In the genomic region with DNA sequence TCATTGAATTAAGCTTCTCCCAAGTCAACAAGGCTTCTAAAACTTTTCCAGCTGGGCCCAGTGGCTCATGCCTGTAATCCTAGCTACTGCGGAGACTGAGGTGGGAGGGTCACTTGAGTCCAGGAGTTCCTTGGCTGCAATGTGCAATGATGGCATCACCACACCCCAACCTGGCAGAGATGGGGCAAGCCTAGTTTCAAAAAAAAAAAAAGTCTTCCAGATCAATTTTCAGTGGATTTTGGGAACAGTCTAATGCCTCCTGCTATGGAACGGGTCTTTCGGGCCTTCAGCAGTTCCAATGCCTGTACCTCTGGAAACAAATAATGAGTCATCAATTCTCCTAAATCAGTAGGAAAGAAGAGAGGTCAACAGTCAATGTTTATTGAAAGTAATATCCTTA, we compare ENCODE assay signal across 18 cellular contexts. TPM values are rescaled to one million over a fixed set of nuclear protein-coding genes. Genes with fewer than 3 reads are reported as not detected.
DNase-seq lines count a peak whose midpoint lies in the region; ATAC-seq, FAIRE-seq and TF ChIP-seq lines count a peak whose summit lies in the region.
"Had no signal": no experiment of that assay in that cellular context is flagged by ENCODE, and none has a peak within 500 bp of the region (broad histone marks: within the 10 kb centered on the region; RNA-seq: fewer than 3 reads in every experiment).

No MANE protein-coding gene starts in this region.

- TF ChIP-seq POLR2A in K562 (conservative IDR thresholded peaks at IDR 0.05): no peak
- no peak for TF ChIP-seq POLR2A in right lobe of liver (IDR thresholded peaks at IDR 0.05)

- POLR2A ChIA-PET in K562 (lab: Yijun Ruan, JAX): no interaction called here

- H3K4me1 ChIP-seq in K562 (replicated peaks in 1 of 2; ENCODE audit: control insufficient read depth in 2 of 2, insufficient read depth in 2 of 2, low read length in 2 of 2) (no peaks in the 10 kb centered on the region), right lobe of liver (peaks cover 0 to 14% (median 4%) of the 10 kb centered on the region in 4 donors)
- H3K4me1 ChIP-seq: BLaER1 had no signal

- no peaks in the 10 kb centered on the region for H3K4me1 Mint-ChIP-seq in type B pancreatic cell (ENCODE audit: unreplicated experiment)

- H3K4me3 Mint-ChIP-seq in type B pancreatic cell: no peak overlapping the region
- H3K4me3 Mint-ChIP-seq: CD8-positive, alpha-beta T cell had no signal

- no peak overlapping the region for H3K27ac Mint-ChIP-seq in type B pancreatic cell
- H3K27ac Mint-ChIP-seq: CD8-positive, alpha-beta T cell had no signal

- DNase-seq in DMS53 (lab: John Stamatoyannopoulos, UW) (peak; percentile 10), DMS53 treated with DMSO at 0.1 percent for 48 hours (lab: John Stamatoyannopoulos, UW; ENCODE audit: unreplicated experiment) (no peak), K562 (ENCODE audit: extremely low read depth in 1 of 4, low spot score in 3 of 4) (no peak), right lobe of liver (peak; percentile 58 to 72 (median 71)), ecto neural progenitor cell (ENCODE audit: low spot score) (no peak), type B pancreatic cell (ENCODE audit: extremely low spot score, unreplicated experiment) (no peak)
- DNase-seq: CD8-positive, alpha-beta T cell; DMS 273 treated with DMSO at 0.1 percent for 48 hours; DMS79 treated with DMSO at 0.1 percent for 48 hours; GF-D8; HCEC 1CT; IMR-90; Karpas-422; KBM-7 had no signal

- BruUV-seq in K562 (replicated peaks; lab: Mats Ljungman, UMichigan): no TSS peak

- no peak for FAIRE-seq in K562 (lab: Jason Lieb, UNC)

- in situ Hi-C loops in K562 (cut with MboI): no loop called here

- intact Hi-C loops in K562 (cut with micrococcal nuclease) (no loop called here), right lobe of liver (cut with DNase I) (no loop called here)

- ATAC-seq in K562: no peak
- peak; percentile 91 to 97 (median 93) for ATAC-seq in right lobe of liver
- no peak for ATAC-seq in HG03135 (IDR thresholded peaks at IDR 0.05; ENCODE audit: unreplicated experiment)
- ATAC-seq: CD8-positive, alpha-beta T cell had no signal

- no peaks in the 10 kb centered on the region for H4K20me1 ChIP-seq in K562 (replicated peaks; ENCODE audit: control insufficient read depth, insufficient read depth, low read length)
- H4K20me1 ChIP-seq: BLaER1 had no signal

- H3K9me3 ChIP-seq in K562 (replicated peaks; ENCODE audit: control insufficient read depth, insufficient read depth, low read depth, low read length) (no peaks in the 10 kb centered on the region), right lobe of liver (no peaks in the 10 kb centered on the region)
- H3K9me3 ChIP-seq: BLaER1 had no signal

- no peaks in the 10 kb centered on the region for H3K36me3 ChIP-seq in K562 (ENCODE audit: control insufficient read depth, insufficient read depth, low read length)
- H3K36me3 ChIP-seq in right lobe of liver: no peaks in the 10 kb centered on the region
- H3K36me3 ChIP-seq: BLaER1 had no signal

- no peaks in the 10 kb centered on the region for H3K27me3 Mint-ChIP-seq in type B pancreatic cell

- no peak overlapping the region for H2AFZ ChIP-seq in K562 (ENCODE audit: low read depth, low read length)

- TF ChIP-seq RAD21 in K562 (CRISPR knock-in tag; conservative IDR thresholded peaks at IDR 0.05 in 1 of 2, IDR thresholded peaks at IDR 0.05 in 1 of 2): no peak

- H3K27ac ChIP-seq in K562 (ENCODE audit: extremely low read depth, low read depth, low read length): no peak overlapping the region
- peak overlapping the region; percentile 54 to 73 (median 70) for H3K27ac ChIP-seq in right lobe of liver
- H3K27ac ChIP-seq: 22Rv1, BLaER1, HL-60 had no signal

- H3K79me2 ChIP-seq in K562 (ENCODE audit: control insufficient read depth, insufficient read depth, low read length): no peaks in the 10 kb centered on the region

- 2% methylated on average over 3 of the region's 3 CpGs for WGBS in K562 (ENCODE audit: insufficient coverage, low coverage, missing lambda C conversion rate)
- WGBS in right lobe of liver (ENCODE audit: insufficient coverage, low coverage, low lambda C conversion rate, missing lambda C conversion rate): 31% methylated on average over 2 of the region's 3 CpGs

- H3K4me2 ChIP-seq in K562 (ENCODE audit: insufficient read depth, low read length): no peak overlapping the region
- H3K4me2 ChIP-seq: BLaER1 had no signal

- H3K4me3 ChIP-seq in K562: no peak overlapping the region
- no peak overlapping the region for H3K4me3 ChIP-seq in right lobe of liver
- H3K4me3 ChIP-seq: BLaER1 had no signal

- CTCF ChIA-PET in K562 (lab: Yijun Ruan, JAX; ENCODE audit: low intra/inter-chr PET ratio): no interaction called here

- TF ChIP-seq CTCF in K562 (IDR thresholded peaks at IDR 0.05 in 2 of 3, conservative IDR thresholded peaks at IDR 0.05 in 1 of 3; ENCODE audit: insufficient read depth in 2 of 3, low read depth in 1 of 3, low read length in 3 of 3) (no peak), right lobe of liver (IDR thresholded peaks at IDR 0.05) (no peak), type B pancreatic cell (conservative IDR thresholded peaks at IDR 0.05) (no peak)

- H3K36me3 Mint-ChIP-seq in type B pancreatic cell: no peaks in the 10 kb centered on the region
- H3K36me3 Mint-ChIP-seq: CD8-positive, alpha-beta T cell had no signal

- no peaks in the 10 kb centered on the region for H3K27me3 ChIP-seq in K562 (ENCODE audit: control insufficient read depth in 2 of 2, insufficient read depth in 2 of 2, low read length in 2 of 2)
- no peaks in the 10 kb centered on the region for H3K27me3 ChIP-seq in right lobe of liver
- H3K27me3 ChIP-seq: BLaER1 had no signal

- H3K9ac ChIP-seq in K562 (ENCODE audit: insufficient read depth in 1 of 2, low read depth in 2 of 2, low read length in 2 of 2): no peak overlapping the region
- H3K9ac ChIP-seq: BLaER1 had no signal

- no peak for TF ChIP-seq EP300 in K562 (IDR thresholded peaks at IDR 0.05; ENCODE audit: low read length)

- H3K9me1 ChIP-seq in K562 (ENCODE audit: control insufficient read depth, insufficient read depth, low read length): no peaks in the 10 kb centered on the region

- peaks cover 4% of the 10 kb centered on the region for H3K9me3 Mint-ChIP-seq in type B pancreatic cell

TF ChIP-seq in K562, 482 proteins besides CTCF, POLR2A, EP300 and RAD21:
- TF ChIP-seq NELFE (IDR thresholded peaks at IDR 0.05; ENCODE audit: insufficient read depth, insufficient read length) (no peak), SIN3B (IDR thresholded peaks at IDR 0.05; ENCODE audit: low read depth) (no peak), HDAC2 (IDR thresholded peaks at IDR 0.05) (no peak), ZNF316 (IDR thresholded peaks at IDR 0.05) (0 out of 2 replicates have a peak, but pooled peaks have one; percentile 9), DNMT1 (IDR thresholded peaks at IDR 0.05) (no peak)

RNA-seq across cellular contexts. Expression of gene FMO4, which starts 38.0 kb away (rescaled TPM):
- total RNA-seq in K562 (2011; cell fraction: chromatin; rRNA removed; ENCODE audit: low replicate concordance): 0.86 TPM in 1 of 2 replicates, not detected in the other
- not detected in 2 replicates for total RNA-seq in K562 (2011; cell fraction: nucleolus; rRNA removed)
- total RNA-seq in K562 (2011; cell fraction: nucleoplasm; rRNA removed): not detected in 2 replicates
- not detected in 2 replicates for total RNA-seq in K562 (2014; rRNA removed)
- 0.13 and 0.62 TPM in 2 replicates for total RNA-seq in K562 (2014; rRNA removed; fragmentation: Illumina TruSeq; extraction: Trizol)
- total RNA-seq in K562 (2015; rRNA removed; fragmentation: Illumina TruSeq; extraction: Trizol): 0.25 and 0.30 TPM in 2 replicates
- total RNA-seq in K562 (2021): 0.27 and 0.49 TPM in 2 replicates
- 0.38 TPM in 1 of 2 replicates, not detected in the other for polyA plus RNA-seq in K562 (2011; rRNA removed)
- 0.12 TPM in 1 of 2 replicates, not detected in the other for polyA plus RNA-seq in K562 (2011; cell fraction: cytosol; rRNA removed)
- not detected in 2 replicates for polyA plus RNA-seq in K562 (2011; cell fraction: nucleus; rRNA removed)
- 0.52 and 0.97 TPM in 2 replicates for polyA plus RNA-seq in K562 (2012)
- polyA plus RNA-seq in K562 (2014; fragmentation: Illumina TruSeq; extraction: Trizol): 0.08 and 0.54 TPM in 2 replicates
- 1 to 10 TPM in 1 of 2 experiments, under 1 TPM in 1; 0.83 to 1.1 TPM for polyA plus RNA-seq in K562 (2014; fragmentation: Nextera tagmentation; extraction: Ambion mirVana)
- 0.22 TPM in 1 of 2 replicates, not detected in the other for polyA plus RNA-seq in K562 (2014; rRNA removed)
- not detected in 2 replicates for polyA minus RNA-seq in K562 (2011; rRNA and poly(A)+ RNA removed)
- polyA minus RNA-seq in K562 (2011; cell fraction: cytosol; rRNA and poly(A)+ RNA removed): not detected in 2 replicates
- not detected in 2 replicates for polyA minus RNA-seq in K562 (2011; cell fraction: nucleus; rRNA and poly(A)+ RNA removed)
- 10 to 100 TPM; 12.8 to 32.7 (median 20.0) TPM for total RNA-seq in right lobe of liver
- 1.6 and 2.5 TPM in 2 replicates for total RNA-seq in type B pancreatic cell (ENCODE audit: low replicate concordance)

Comparison
In these comparisons a context has a peak if more than half of its experiments do, and no peak if none do; other contexts are left out.
1. DNase-seq: peak in DMS53 (single experiment) and right lobe of liver (3 of 3); none in DMS53 treated with DMSO at 0.1 percent for 48 hours (single experiment), K562 (0 of 4), ecto neural progenitor cell (single experiment) and type B pancreatic cell (single experiment).
2. ATAC-seq: peak in right lobe of liver (4 of 4); none in K562 (single experiment) and HG03135 (single experiment).